In genomic region chr14:20469890-20470858, GRCh38 we compare ENCODE assay signal across 8 cellular contexts. TPM values are rescaled to one million over a fixed set of nuclear protein-coding genes. Genes with fewer than 3 reads are reported as not detected.
DNase-seq lines count a peak whose midpoint lies in the region; ATAC-seq and TF ChIP-seq lines count a peak whose summit lies in the region.

No MANE protein-coding gene starts in this region.

- H3K36me3 ChIP-seq in duodenal mucosa (ENCODE audit: control insufficient read depth in 1 of 2, insufficient read depth in 2 of 2, low read length in 2 of 2) (peaks cover 26 to 27% of the 10 kb centered on the region in 2 donors), lung (ENCODE audit: control insufficient read depth in 2 of 2, insufficient read depth in 2 of 2, low read length in 2 of 2) (peaks cover 10 to 17% of the 10 kb centered on the region in 2 donors)

- H3K4me1 ChIP-seq in duodenal mucosa (ENCODE audit: control insufficient read depth in 1 of 2, insufficient read depth in 2 of 2, low read length in 2 of 2) (peaks cover 18 to 32% of the 10 kb centered on the region in 2 donors), lung (ENCODE audit: control insufficient read depth in 2 of 2, insufficient read depth in 2 of 2, low read length in 2 of 2) (peaks cover 1 to 15% of the 10 kb centered on the region in 2 donors)

- peak overlapping the region; percentile 94 for H3K27ac ChIP-seq in duodenal mucosa (ENCODE audit: low read depth, low read length)
- peak overlapping the region; percentile 94 to 95 for H3K27ac ChIP-seq in lung (ENCODE audit: low read depth in 1 of 2, low read length in 1 of 2)

- H3K9me3 ChIP-seq in duodenal mucosa (ENCODE audit: control insufficient read depth in 1 of 2, low read length in 2 of 2) (no peaks in the 10 kb centered on the region), lung (ENCODE audit: control insufficient read depth in 2 of 2, insufficient read depth in 1 of 2, low read length in 1 of 2) (peaks cover 0 to 2% of the 10 kb centered on the region in 2 donors)

- 0 to 1% methylated on average over 14 of the region's 14 CpGs for WGBS in lung, 2 donors

- peak overlapping the region; percentile 95 for H3K9ac ChIP-seq in duodenal mucosa (ENCODE audit: low read depth in 1 of 2, low read length in 2 of 2)

- no peak for TF ChIP-seq CTCF in lung (IDR thresholded peaks at IDR 0.05; ENCODE audit: control extremely low read depth, extremely low read depth)

- H3K4me3 ChIP-seq in duodenal mucosa (ENCODE audit: low read depth in 1 of 2, low read length in 2 of 2) (peak overlapping the region; percentile 86 to 96), lung (peak overlapping the region; percentile 82)

- peak; percentile 70 to 73 for DNase-seq in NCI-H524 (lab: John Stamatoyannopoulos, UW)
- no peak for DNase-seq in NCI-H524 treated with DMSO at 0.1 percent for 48 hours (lab: John Stamatoyannopoulos, UW)
- DNase-seq in NCI-H2171 treated with DMSO at 0.1 percent for 48 hours (lab: John Stamatoyannopoulos, UW), result peak; percentile 77
- peak; percentile 77 for DNase-seq in activated CD4-positive, alpha-beta T cell treated with anti-CD3 and anti-CD28 coated beads for 48 hours
- DNase-seq in lung (ENCODE audit: low spot score), result peak; percentile 50
- DNase-seq in stimulated activated CD8-positive, alpha-beta memory T cell treated with anti-CD3 and anti-CD28 coated beads, Interleukin-15, amount 100 ng/mL, for 4 hours (ENCODE audit: low read depth in 2 of 2), result peak; percentile 22 to 37

- H3K27me3 ChIP-seq in duodenal mucosa (ENCODE audit: control insufficient read depth in 1 of 2, insufficient read depth in 2 of 2, low read length in 2 of 2) (no peaks in the 10 kb centered on the region), lung (ENCODE audit: control insufficient read depth, insufficient read depth) (no peaks in the 10 kb centered on the region)

- peak; percentile 27 for ATAC-seq in HG02970 (IDR thresholded peaks at IDR 0.05; ENCODE audit: low FRiP score, unreplicated experiment)
- ATAC-seq in lung (ENCODE audit: insufficient read depth, low FRiP score), result peak; percentile 72

RNA-seq across cellular contexts. Expression of gene PNP, which starts 1.0 kb away (rescaled TPM):
- total RNA-seq in lung, result 10 to 100 TPM; 15.5 to 41.4 TPM
- polyA plus RNA-seq in lung, result 100 to 1,000 TPM in 1 of 2 donors, 10 to 100 TPM in 1; 32.7 to 119 TPM

RNA-seq across cellular contexts. Expression of gene PIP4P1, which starts 8.9 kb away (rescaled TPM):
- total RNA-seq in lung, result 10 to 100 TPM; 22.2 to 35.6 TPM
- polyA plus RNA-seq in lung, result 10 to 100 TPM; 27.4 to 46.7 TPM

RNA-seq across cellular contexts. Expression of gene APEX1, which starts 15.1 kb away (rescaled TPM):
- total RNA-seq in lung, result 100 to 1,000 TPM in 1 of 2 donors, 10 to 100 TPM in 1; 66.2 to 144 TPM
- 100 to 1,000 TPM in 1 of 2 donors, 10 to 100 TPM in 1; 95.8 to 159 TPM for polyA plus RNA-seq in lung

RNA-seq across cellular contexts. Expression of gene OSGEP, which starts 15.6 kb away (rescaled TPM):
- 10 to 100 TPM; 35.5 to 44.8 TPM for total RNA-seq in lung
- 10 to 100 TPM; 43.5 to 54.1 TPM for polyA plus RNA-seq in lung

RNA-seq across cellular contexts. Expression of gene KLHL33, which starts 34.2 kb away (rescaled TPM):
- total RNA-seq in lung, result under 1 TPM; 0.25 to 0.51 TPM
- polyA plus RNA-seq in lung, result under 1 TPM; 0.03 to 0.08 TPM
